1 cellular context compared by ENCODE assay signal in genomic region chr3:9909221-9910013, GRCh38.
TF ChIP-seq lines count a peak whose summit lies in the region.

No MANE protein-coding gene starts in this region.

TF ChIP-seq in K562, 482 proteins besides CTCF, POLR2A, EP300 and RAD21:
- no peak for TF ChIP-seq ELF1 (tag; IDR thresholded peaks at IDR 0.05)
- no peak for TF ChIP-seq ZBTB17 (CRISPR knock-in tag; IDR thresholded peaks at IDR 0.05)
- TF ChIP-seq KAT2B (IDR thresholded peaks at IDR 0.05; ENCODE audit: low read depth, low read length) = no peak
- TF ChIP-seq ESRRA (IDR thresholded peaks at IDR 0.05; ENCODE audit: borderline replicate concordance, low read depth) = no peak
- peak; percentile 63; the same call in 1 of the 2 replicates for TF ChIP-seq SPI1 (IDR thresholded peaks at IDR 0.05; ENCODE audit: borderline replicate concordance, low read depth, low read length)
- TF ChIP-seq ZNF785 (CRISPR knock-in tag; IDR thresholded peaks at IDR 0.05) = no peak
- no peak for TF ChIP-seq CCNT2 (IDR thresholded peaks at IDR 0.05; ENCODE audit: borderline replicate concordance, extremely low read depth, insufficient read length, low read depth, low read length)
- TF ChIP-seq CBX2 (IDR thresholded peaks at IDR 0.05; ENCODE audit: insufficient read depth, low read length, poor library complexity, severe bottlenecking) = no peak
- no peak for TF ChIP-seq HNRNPL (IDR thresholded peaks at IDR 0.05; ENCODE audit: low read depth, low read length)
